In genomic region chr5:164501344-164501743, GRCh38 we compare ENCODE assay signal across 38 cellular contexts.
"Had no signal": no experiment of that assay in that cellular context is flagged by ENCODE, and none has a peak within 500 bp of the region (broad histone marks: within the 10 kb centered on the region; RNA-seq: fewer than 3 reads in every experiment).

No MANE protein-coding gene starts in this region.

- H3K9me3 ChIP-seq: ascending aorta had no signal

- H3K4me1 Mint-ChIP-seq: activated CD4-positive, alpha-beta T cell treated with anti-CD3 and anti-CD28 coated beads, Interleukin-2, amount 10 ng/mL, durations not matched to agents 24 days and 14 days; activated naive CD4-positive, alpha-beta T cell treated with anti-CD3 and anti-CD28 coated beads, Interleukin-2, amount 10 ng/mL, durations not matched to agents 7 days and 5 days; activated naive CD4-positive, alpha-beta T cell treated with anti-CD3 and anti-CD28 coated beads, Interleukin-2, amount 50 U/mL, for 24 hours; activated naive CD8-positive, alpha-beta T cell treated with anti-CD3 and anti-CD28 coated beads, Interleukin-2, amount 10 ng/mL, durations not matched to agents 7 days and 5 days; activated naive CD8-positive, alpha-beta T cell treated with anti-CD3 and anti-CD28 coated beads, Interleukin-2, amount 50 U/mL, for 24 hours; central memory CD8-positive, alpha-beta T cell had no signal

- H3K36me3 ChIP-seq: ascending aorta, cardiac muscle cell had no signal

- H3K4me3 ChIP-seq: ascending aorta, cardiac muscle cell had no signal

- H3K27me3 ChIP-seq: ascending aorta, cardiac muscle cell had no signal

- H3K27me3 Mint-ChIP-seq: activated B cell treated with CpG ODN at 0.5 μM for 24 hours; activated CD4-positive, alpha-beta memory T cell treated with anti-CD3 and anti-CD28 coated beads for 36 hours; activated CD4-positive, alpha-beta T cell treated with anti-CD3 and anti-CD28 coated beads, Interleukin-2, amount 10 ng/mL, durations not matched to agents 24 days and 14 days; activated CD8-positive, alpha-beta T cell treated with anti-CD3 and anti-CD28 coated beads for 36 hours; activated naive CD4-positive, alpha-beta T cell treated with anti-CD3 and anti-CD28 coated beads, Interleukin-2, amount 10 ng/mL, durations not matched to agents 7 days and 5 days; activated naive CD4-positive, alpha-beta T cell treated with anti-CD3 and anti-CD28 coated beads, Interleukin-2, amount 50 U/mL, for 24 hours; activated naive CD8-positive, alpha-beta T cell; activated naive CD8-positive, alpha-beta T cell treated with anti-CD3 and anti-CD28 coated beads, Interleukin-2, amount 10 ng/mL, durations not matched to agents 7 days and 5 days; activated naive CD8-positive, alpha-beta T cell treated with anti-CD3 and anti-CD28 coated beads, Interleukin-2, amount 50 U/mL, for 24 hours; central memory CD8-positive, alpha-beta T cell had no signal

- H3K4me1 ChIP-seq: ascending aorta had no signal

- DNase-seq: activated B cell treated with CpG ODN at 0.5 μM for 24 hours; activated CD4-positive, alpha-beta memory T cell treated with anti-CD3 and anti-CD28 coated beads for 36 hours; activated CD4-positive, alpha-beta T cell treated with anti-CD3 and anti-CD28 coated beads for 4 hours; activated CD4-positive, alpha-beta T cell treated with anti-CD3 and anti-CD28 coated beads, Interleukin-2, amount 10 ng/mL, durations not matched to agents 24 days and 14 days; activated CD4-positive, alpha-beta T cell treated with anti-CD3 and anti-CD28 coated beads, Interleukin-2, amount 50 U/mL, for 1 hour; activated CD4-positive, alpha-beta T cell treated with anti-CD3 and anti-CD28 coated beads, Interleukin-2, amount 50 U/mL, for 4 hours; activated CD4-positive, CD25-positive, alpha-beta regulatory T cell treated with anti-CD3 and anti-CD28 coated beads, Interleukin-2, amount 50 U/mL, for 72 hours; activated CD8-positive, alpha-beta memory T cell treated with anti-CD3 and anti-CD28 coated beads, Interleukin-2, amount 50 U/mL, for 4 hours; activated CD8-positive, alpha-beta T cell treated with anti-CD3 and anti-CD28 coated beads for 36 hours; activated effector memory CD4-positive, alpha-beta T cell treated with Interleukin-2 at 50 U/mL for 16 hours; activated gamma-delta T cell; activated naive CD4-positive, alpha-beta T cell treated with anti-CD3 and anti-CD28 coated beads, Interleukin-2, amount 10 ng/mL, durations not matched to agents 7 days and 5 days; activated naive CD4-positive, alpha-beta T cell treated with Interleukin-2 at 50 U/mL for 16 hours; activated naive CD8-positive, alpha-beta T cell treated with anti-CD3 and anti-CD28 coated beads, Interleukin-2, amount 10 ng/mL, durations not matched to agents 7 days and 5 days; activated naive CD8-positive, alpha-beta T cell treated with anti-CD3 and anti-CD28 coated beads, Interleukin-2, amount 50 U/mL, for 24 hours; activated T-cell treated with anti-CD3 and anti-CD28 coated beads for 4 hours; activated T-cell treated with anti-CD3 and anti-CD28 coated beads, Interleukin-2, amount 50 U/mL, for 1 hour; activated T-cell treated with anti-CD3 and anti-CD28 coated beads, Interleukin-2, amount 50 U/mL, for 4 hours; activated T-cell treated with anti-CD3 and anti-CD28 coated beads, Interleukin-2, amount 50 U/mL, for 72 hours; amygdala; anterior cingulate cortex; caudate nucleus; cerebellar nuclear complex; T-helper 2 cell; T-helper 9 cell had no signal

- H3K4me3 Mint-ChIP-seq: activated B cell treated with CpG ODN at 0.5 μM for 24 hours; activated CD4-positive, alpha-beta memory T cell treated with anti-CD3 and anti-CD28 coated beads for 36 hours; activated CD4-positive, alpha-beta T cell treated with anti-CD3 and anti-CD28 coated beads, Interleukin-2, amount 10 ng/mL, durations not matched to agents 24 days and 14 days; activated CD8-positive, alpha-beta T cell treated with anti-CD3 and anti-CD28 coated beads for 36 hours; activated naive CD4-positive, alpha-beta T cell treated with anti-CD3 and anti-CD28 coated beads, Interleukin-2, amount 10 ng/mL, durations not matched to agents 7 days and 5 days; activated naive CD4-positive, alpha-beta T cell treated with anti-CD3 and anti-CD28 coated beads, Interleukin-2, amount 50 U/mL, for 24 hours; activated naive CD8-positive, alpha-beta T cell; activated naive CD8-positive, alpha-beta T cell treated with anti-CD3 and anti-CD28 coated beads, Interleukin-2, amount 10 ng/mL, durations not matched to agents 7 days and 5 days; activated naive CD8-positive, alpha-beta T cell treated with anti-CD3 and anti-CD28 coated beads, Interleukin-2, amount 50 U/mL, for 24 hours; activated T-cell treated with anti-CD3 and anti-CD28 coated beads, Interleukin-2, amount 50 U/mL, for 4 hours; activated T-cell treated with anti-CD3 and anti-CD28 coated beads, Interleukin-2, amount 50 U/mL, for 72 hours; activated T-helper 1 cell treated with anti-CD3 and anti-CD28 coated beads, Interleukin-12 subunit alpha, Interleukin-12 subunit beta, Interleukin-2, Interleukin-4 antibody, amounts not matched to agents 30 ng/mL and 10 ng/mL and 1 ng/mL, durations not matched to agents 14 hours and 24 hours and 36 hours; brain; central memory CD8-positive, alpha-beta T cell; T-helper 1 cell treated with Interleukin-12 subunit alpha and Interleukin-12 subunit beta and Interleukin-4 antibody, amounts not matched to agents 30 μg/mL and 1 μg/mL, for 36 hours; T-helper 2 cell treated with Interferon-gamma antibody and Interleukin-4, amounts not matched to agents 5 μg/mL and 100 μg/mL, for 36 hours had no signal

- H3K27ac ChIP-seq: ascending aorta, cardiac muscle cell, VCaP had no signal

- H3K36me3 Mint-ChIP-seq: activated CD4-positive, alpha-beta memory T cell treated with anti-CD3 and anti-CD28 coated beads for 36 hours; activated naive CD4-positive, alpha-beta T cell treated with anti-CD3 and anti-CD28 coated beads, Interleukin-2, amount 10 ng/mL, durations not matched to agents 7 days and 5 days; activated naive CD4-positive, alpha-beta T cell treated with anti-CD3 and anti-CD28 coated beads, Interleukin-2, amount 50 U/mL, for 24 hours; activated naive CD8-positive, alpha-beta T cell; activated naive CD8-positive, alpha-beta T cell treated with anti-CD3 and anti-CD28 coated beads, Interleukin-2, amount 10 ng/mL, durations not matched to agents 7 days and 5 days; brain had no signal

- FAIRE-seq: bronchial epithelial cell, TTC549 had no signal

- ATAC-seq: activated CD8-positive, alpha-beta T cell treated with anti-CD3 and anti-CD28 coated beads for 36 hours; activated naive CD8-positive, alpha-beta T cell treated with anti-CD3 and anti-CD28 coated beads, Interleukin-2, amount 50 U/mL, for 24 hours; activated T-cell treated with anti-CD3 and anti-CD28 coated beads, Interleukin-2, amount 50 U/mL, for 4 hours; activated T-cell treated with anti-CD3 and anti-CD28 coated beads, Interleukin-2, amount 50 U/mL, for 72 hours had no signal

- H3K27ac Mint-ChIP-seq: activated B cell treated with CpG ODN at 0.5 μM for 24 hours; activated CD4-positive, alpha-beta memory T cell treated with anti-CD3 and anti-CD28 coated beads for 36 hours; activated CD4-positive, alpha-beta T cell treated with anti-CD3 and anti-CD28 coated beads, Interleukin-2, amount 10 ng/mL, durations not matched to agents 24 days and 14 days; activated CD8-positive, alpha-beta T cell treated with anti-CD3 and anti-CD28 coated beads for 36 hours; activated naive CD4-positive, alpha-beta T cell treated with anti-CD3 and anti-CD28 coated beads, Interleukin-2, amount 10 ng/mL, durations not matched to agents 7 days and 5 days; activated naive CD4-positive, alpha-beta T cell treated with anti-CD3 and anti-CD28 coated beads, Interleukin-2, amount 50 U/mL, for 24 hours; activated naive CD8-positive, alpha-beta T cell; activated naive CD8-positive, alpha-beta T cell treated with anti-CD3 and anti-CD28 coated beads, Interleukin-2, amount 10 ng/mL, durations not matched to agents 7 days and 5 days; activated naive CD8-positive, alpha-beta T cell treated with anti-CD3 and anti-CD28 coated beads, Interleukin-2, amount 50 U/mL, for 24 hours; activated T-cell treated with anti-CD3 and anti-CD28 coated beads, Interleukin-2, amount 50 U/mL, for 72 hours; activated T-helper 1 cell treated with anti-CD3 and anti-CD28 coated beads, Interleukin-12 subunit alpha, Interleukin-12 subunit beta, Interleukin-2, Interleukin-4 antibody, amounts not matched to agents 30 ng/mL and 10 ng/mL and 1 ng/mL, durations not matched to agents 14 hours and 24 hours and 36 hours; activated T-helper 2 cell treated with anti-CD3 and anti-CD28 coated beads, Interferon-gamma antibody, Interleukin-2, Interleukin-4, amounts not matched to agents 10 μg/mL and 5 μg/mL and 100 μg/mL, durations not matched to agents 14 hours and 24 hours and 36 hours; brain; T-helper 1 cell treated with Interleukin-12 subunit alpha and Interleukin-12 subunit beta and Interleukin-4 antibody, amounts not matched to agents 30 μg/mL and 1 μg/mL, for 36 hours; T-helper 2 cell treated with Interferon-gamma antibody and Interleukin-4, amounts not matched to agents 5 μg/mL and 100 μg/mL, for 36 hours had no signal

- H3K9me3 Mint-ChIP-seq: activated B cell treated with CpG ODN at 0.5 μM for 24 hours; activated CD4-positive, alpha-beta memory T cell treated with anti-CD3 and anti-CD28 coated beads for 36 hours; activated CD4-positive, alpha-beta T cell treated with anti-CD3 and anti-CD28 coated beads, Interleukin-2, amount 10 ng/mL, durations not matched to agents 24 days and 14 days; activated CD8-positive, alpha-beta T cell treated with anti-CD3 and anti-CD28 coated beads for 36 hours; activated naive CD4-positive, alpha-beta T cell treated with anti-CD3 and anti-CD28 coated beads, Interleukin-2, amount 10 ng/mL, durations not matched to agents 7 days and 5 days; activated naive CD4-positive, alpha-beta T cell treated with anti-CD3 and anti-CD28 coated beads, Interleukin-2, amount 50 U/mL, for 24 hours; activated naive CD8-positive, alpha-beta T cell treated with anti-CD3 and anti-CD28 coated beads, Interleukin-2, amount 10 ng/mL, durations not matched to agents 7 days and 5 days; activated naive CD8-positive, alpha-beta T cell treated with anti-CD3 and anti-CD28 coated beads, Interleukin-2, amount 50 U/mL, for 24 hours; activated T-cell treated with anti-CD3 and anti-CD28 coated beads, Interleukin-2, amount 50 U/mL, for 72 hours; activated T-helper 1 cell treated with anti-CD3 and anti-CD28 coated beads, Interleukin-12 subunit alpha, Interleukin-12 subunit beta, Interleukin-2, Interleukin-4 antibody, amounts not matched to agents 30 ng/mL and 10 ng/mL and 1 ng/mL, durations not matched to agents 14 hours and 24 hours and 36 hours; activated T-helper 2 cell treated with anti-CD3 and anti-CD28 coated beads, Interferon-gamma antibody, Interleukin-2, Interleukin-4, amounts not matched to agents 10 μg/mL and 5 μg/mL and 100 μg/mL, durations not matched to agents 14 hours and 24 hours and 36 hours; central memory CD8-positive, alpha-beta T cell; T-helper 1 cell treated with Interleukin-12 subunit alpha and Interleukin-12 subunit beta and Interleukin-4 antibody, amounts not matched to agents 30 μg/mL and 1 μg/mL, for 36 hours; T-helper 2 cell treated with Interferon-gamma antibody and Interleukin-4, amounts not matched to agents 5 μg/mL and 100 μg/mL, for 36 hours had no signal
